Comparison of ENCODE assay signal across 17 cellular contexts in the genomic region with DNA sequence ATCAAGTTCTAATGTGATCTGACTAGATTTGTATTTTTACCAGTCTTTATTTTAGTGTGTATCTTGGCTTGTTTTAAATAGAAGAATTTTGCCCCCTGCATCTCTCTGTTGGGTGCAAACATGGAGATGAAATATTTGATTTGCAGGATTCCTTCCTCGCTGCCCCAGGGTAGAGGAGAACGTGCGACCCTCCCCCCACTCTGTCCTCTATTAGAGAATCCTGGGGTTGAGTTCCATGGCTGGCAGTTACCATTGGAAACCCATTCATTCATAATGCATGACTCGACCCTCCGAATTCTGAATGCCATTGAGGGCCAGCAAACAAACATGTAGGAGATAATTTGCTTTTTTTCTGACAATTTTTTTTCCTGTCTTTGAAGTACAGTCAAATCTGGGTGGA. TPM values are rescaled to one million over a fixed set of nuclear protein-coding genes. Genes with fewer than 3 reads are reported as not detected.
DNase-seq lines count a peak whose midpoint lies in the region; FAIRE-seq and TF ChIP-seq lines count a peak whose summit lies in the region.
"Had no signal": no experiment of that assay in that cellular context is flagged by ENCODE, and none has a peak within 500 bp of the region (broad histone marks: within the 10 kb centered on the region; RNA-seq: fewer than 3 reads in every experiment).

No MANE protein-coding gene starts in this region.

- peaks cover 17% of the 10 kb centered on the region for H3K4me1 Mint-ChIP-seq in glutamatergic neuron (ENCODE audit: low read depth, unreplicated experiment)
- H3K4me1 Mint-ChIP-seq: activated naive CD8-positive, alpha-beta T cell treated with anti-CD3 and anti-CD28 coated beads, Interleukin-2, amount 10 ng/mL, durations not matched to agents 7 days and 5 days; CD14-positive monocyte had no signal

- FAIRE-seq in D721Med (lab: Jason Lieb, UNC), result no peak
- FAIRE-seq: pancreas had no signal

- intact Hi-C loops in left ventricle myocardium inferior (cut with micrococcal nuclease), result no loop called here

- H3K9me3 Mint-ChIP-seq in glutamatergic neuron (ENCODE audit: unreplicated experiment), result no peaks in the 10 kb centered on the region
- H3K9me3 Mint-ChIP-seq: stimulated activated naive CD8-positive, alpha-beta T cell treated with anti-CD3 and anti-CD28 coated beads, Interleukin-15, Interleukin-2, amounts not matched to agents 100 ng/mL and 50 ng/mL, for 24 hours had no signal

- TF ChIP-seq CTCF in glutamatergic neuron (IDR thresholded peaks at IDR 0.05; ENCODE audit: partially characterized antibody, unreplicated experiment) (no peak), D721Med (IDR thresholded peaks at IDR 0.05; ENCODE audit: insufficient read depth, missing control alignments) (no peak), left ventricle myocardium inferior (IDR thresholded peaks at IDR 0.05; ENCODE audit: borderline replicate concordance) (no peak)

- DNase-seq in H7 (peak; percentile 50), NCI-H748 (lab: John Stamatoyannopoulos, UW; ENCODE audit: unreplicated experiment) (peak; percentile 56), glutamatergic neuron (peak; percentile 54), D721Med (ENCODE audit: insufficient read length, low spot score) (no peak), left ventricle myocardium inferior (no peak)
- no peak for DNase-seq in activated CD8-positive, alpha-beta memory T cell treated with anti-CD3 and anti-CD28 coated beads, Interleukin-2, amount 50 U/mL, for 48 hours
- DNase-seq: activated CD4-positive, alpha-beta T cell treated with anti-CD3 and anti-CD28 coated beads for 4 hours; activated naive CD8-positive, alpha-beta T cell treated with anti-CD3 and anti-CD28 coated beads, Interleukin-2, amount 10 ng/mL, durations not matched to agents 7 days and 5 days; activated T-cell treated with anti-CD3 and anti-CD28 coated beads, Interleukin-2, amount 50 U/mL, for 24 hours; central memory CD4-positive, alpha-beta T cell; DMS79; foreskin melanocyte; pancreas had no signal

- H3K27ac ChIP-seq in rectal smooth muscle tissue (ENCODE audit: low read depth, low read length) (peak overlapping the region; percentile 8), left ventricle myocardium inferior (replicated peaks) (no peak overlapping the region)
- H3K27ac ChIP-seq: pancreas had no signal

- peaks cover 14% of the 10 kb centered on the region for H3K9me3 ChIP-seq in left ventricle myocardium inferior (replicated peaks)
- H3K9me3 ChIP-seq: pancreas had no signal

- H3K9ac ChIP-seq in rectal smooth muscle tissue (ENCODE audit: low read length), result no peak overlapping the region

- H3K27me3 ChIP-seq in H7 (ENCODE audit: control insufficient read depth, insufficient read depth, low read length) (no peaks in the 10 kb centered on the region), rectal smooth muscle tissue (ENCODE audit: control insufficient read depth, insufficient read depth, low read length) (no peaks in the 10 kb centered on the region), left ventricle myocardium inferior (ENCODE audit: low read depth) (no peaks in the 10 kb centered on the region)
- H3K27me3 ChIP-seq: pancreas had no signal

- H3K27me3 Mint-ChIP-seq in glutamatergic neuron (ENCODE audit: unreplicated experiment), result peaks cover 5% of the 10 kb centered on the region

- H3K27ac Mint-ChIP-seq in glutamatergic neuron (ENCODE audit: unreplicated experiment), result no peak overlapping the region
- H3K27ac Mint-ChIP-seq: activated naive CD8-positive, alpha-beta T cell treated with anti-CD3 and anti-CD28 coated beads, Interleukin-2, amount 10 ng/mL, durations not matched to agents 7 days and 5 days; activated T-cell treated with anti-CD3 and anti-CD28 coated beads, Interleukin-2, amount 50 U/mL, for 24 hours; CD14-positive monocyte; stimulated activated naive CD8-positive, alpha-beta T cell treated with anti-CD3 and anti-CD28 coated beads, Interleukin-15, Interleukin-2, amounts not matched to agents 100 ng/mL and 50 ng/mL, for 24 hours had no signal

- no peak overlapping the region for H3K4me3 Mint-ChIP-seq in glutamatergic neuron (ENCODE audit: unreplicated experiment)
- H3K4me3 Mint-ChIP-seq: activated naive CD8-positive, alpha-beta T cell treated with anti-CD3 and anti-CD28 coated beads, Interleukin-2, amount 10 ng/mL, durations not matched to agents 7 days and 5 days; activated T-cell treated with anti-CD3 and anti-CD28 coated beads, Interleukin-2, amount 50 U/mL, for 24 hours; CD14-positive monocyte; stimulated activated naive CD8-positive, alpha-beta T cell treated with anti-CD3 and anti-CD28 coated beads, Interleukin-15, Interleukin-2, amounts not matched to agents 100 ng/mL and 50 ng/mL, for 24 hours had no signal

- peaks cover 4% of the 10 kb centered on the region for H3K4me1 ChIP-seq in rectal smooth muscle tissue (ENCODE audit: control insufficient read depth, insufficient read depth, low read length)
- peaks cover 15% of the 10 kb centered on the region for H3K4me1 ChIP-seq in left ventricle myocardium inferior
- H3K4me1 ChIP-seq: pancreas had no signal

- H3K36me3 Mint-ChIP-seq in glutamatergic neuron (ENCODE audit: unreplicated experiment), result no peaks in the 10 kb centered on the region
- H3K36me3 Mint-ChIP-seq: activated naive CD8-positive, alpha-beta T cell treated with anti-CD3 and anti-CD28 coated beads, Interleukin-2, amount 10 ng/mL, durations not matched to agents 7 days and 5 days; CD14-positive monocyte had no signal

- no peaks in the 10 kb centered on the region for H3K36me3 ChIP-seq in H7 (replicated peaks; ENCODE audit: control insufficient read depth, insufficient read depth, low read length)
- no peaks in the 10 kb centered on the region for H3K36me3 ChIP-seq in rectal smooth muscle tissue (ENCODE audit: control insufficient read depth, insufficient read depth, low read length)
- H3K36me3 ChIP-seq in left ventricle myocardium inferior, result no peaks in the 10 kb centered on the region
- H3K36me3 ChIP-seq: HAP-1, pancreas had no signal

- peak overlapping the region; percentile 36 for H3K4me3 ChIP-seq in H7 (ENCODE audit: insufficient read depth, low read depth, low read length)
- H3K4me3 ChIP-seq in rectal smooth muscle tissue (ENCODE audit: low read length), result no peak overlapping the region
- no peak overlapping the region for H3K4me3 ChIP-seq in left ventricle myocardium inferior
- H3K4me3 ChIP-seq: HAP-1, pancreas had no signal

RNA-seq across cellular contexts. Expression of gene TRIM2, which starts 53.7 kb away (rescaled TPM):
- 49.2 and 77.4 TPM in 2 replicates for total RNA-seq in H7 (2014; rRNA removed; shearing (Covaris generic))
- total RNA-seq in glutamatergic neuron (ENCODE audit: unreplicated experiment) (120 TPM), left ventricle myocardium inferior (20.2 TPM)

Comparison
In these comparisons a context has a peak if more than half of its experiments do, and no peak if none do; other contexts are left out.
1. DNase-seq: peak in H7 (single experiment), NCI-H748 (single experiment) and glutamatergic neuron (single experiment); none in activated CD8-positive, alpha-beta memory T cell treated with anti-CD3 and anti-CD28 coated beads, Interleukin-2, amount 50 U/mL, for 48 hours (single experiment), D721Med (single experiment) and left ventricle myocardium inferior (single experiment).